Comparison of ENCODE assay signal across 11 cellular contexts in the genomic region with DNA sequence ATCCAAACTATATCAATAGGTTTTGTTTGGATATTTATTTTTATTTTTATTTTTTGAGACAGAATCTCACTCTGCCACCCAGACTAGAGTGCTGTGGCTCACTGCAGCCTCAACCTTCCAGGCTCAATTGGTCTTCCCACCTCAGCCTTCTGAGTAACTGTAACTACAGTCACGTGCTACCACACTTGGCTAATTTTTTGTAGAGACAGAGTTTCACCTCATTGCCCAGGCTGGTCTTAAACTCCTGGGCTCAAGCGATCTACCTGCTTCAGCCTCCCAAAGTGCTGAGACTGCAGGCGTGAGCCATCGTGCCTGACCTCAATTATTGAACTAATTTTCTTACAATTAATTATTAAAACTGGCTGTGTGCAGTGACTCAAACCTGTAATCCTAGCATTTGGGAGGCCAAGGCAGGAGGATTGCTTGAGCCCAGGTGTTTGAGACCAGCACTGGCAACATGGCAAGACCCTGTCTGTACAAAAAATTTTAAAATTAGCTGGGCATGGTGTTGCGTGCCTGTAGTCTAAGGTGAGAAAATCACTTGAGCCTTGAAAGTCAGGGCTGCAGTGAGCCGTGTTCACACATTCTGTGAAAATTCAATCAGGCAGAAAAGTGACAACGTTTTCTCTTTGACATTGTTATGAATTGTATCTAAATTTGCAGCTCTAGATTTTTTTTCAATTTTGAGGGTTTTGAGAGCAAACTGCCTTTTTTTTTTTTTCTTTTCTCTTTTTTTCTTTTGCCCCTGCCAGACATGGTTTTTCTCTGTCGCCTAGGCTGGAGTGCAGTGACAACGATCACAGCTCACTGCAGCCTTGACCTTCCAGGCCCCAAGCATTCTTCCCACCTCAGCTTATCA.
DNase-seq lines count a peak whose midpoint lies in the region; ATAC-seq and TF ChIP-seq lines count a peak whose summit lies in the region.
"Had no signal": no experiment of that assay in that cellular context is flagged by ENCODE, and none has a peak within 500 bp of the region (broad histone marks: within the 10 kb centered on the region; RNA-seq: fewer than 3 reads in every experiment).

No MANE protein-coding gene starts in this region.

- no peaks in the 10 kb centered on the region for H3F3A ChIP-seq in neural cell (ENCODE audit: insufficient read depth, low read length, poor library complexity, severe bottlenecking)

- no peaks in the 10 kb centered on the region for H3K9me2 ChIP-seq in neural cell (ENCODE audit: insufficient read depth, low read length)

- no peak overlapping the region for H2AFZ ChIP-seq in neural cell (ENCODE audit: low read depth, low read length)

- intact Hi-C loops in uterus (cut with DNase I; ENCODE audit: low total_unique reads): no loop called here

- no peaks in the 10 kb centered on the region for H3K36me3 ChIP-seq in neural cell (ENCODE audit: insufficient read depth, low read length)
- H3K36me3 ChIP-seq in uterus: no peaks in the 10 kb centered on the region

- H3K4me3 ChIP-seq in neural cell (ENCODE audit: low read length): no peak overlapping the region
- H3K4me3 ChIP-seq in uterus: no peak overlapping the region

- TF ChIP-seq RAD21 in neural cell (conservative IDR thresholded peaks at IDR 0.05): no peak

- no peak for TF ChIP-seq CTCF in neural cell (IDR thresholded peaks at IDR 0.05; ENCODE audit: poor library complexity, severe bottlenecking)
- TF ChIP-seq CTCF in uterus (IDR thresholded peaks at IDR 0.05): no peak

- no peaks in the 10 kb centered on the region for H3K9me3 ChIP-seq in neural cell (ENCODE audit: low read length)
- no peaks in the 10 kb centered on the region for H3K9me3 ChIP-seq in uterus

- no peaks in the 10 kb centered on the region for H4K20me1 ChIP-seq in neural cell (ENCODE audit: insufficient read depth)

- H3K27me3 ChIP-seq in neural cell (ENCODE audit: insufficient read depth, low read depth, low read length): no peaks in the 10 kb centered on the region
- no peaks in the 10 kb centered on the region for H3K27me3 ChIP-seq in uterus

- H3K79me2 ChIP-seq in neural cell (replicated peaks; ENCODE audit: insufficient read depth, low read length): no peaks in the 10 kb centered on the region

- H3K4me2 ChIP-seq in neural cell (ENCODE audit: low read length): no peak overlapping the region

- no peak for TF ChIP-seq POLR2A in uterus (IDR thresholded peaks at IDR 0.05)

- H3K27ac ChIP-seq in neural cell (ENCODE audit: low read length) (no peak overlapping the region), uterus (no peak overlapping the region)

- no peak for TF ChIP-seq EP300 in neural cell (conservative IDR thresholded peaks at IDR 0.05; ENCODE audit: poor library complexity, severe bottlenecking)

- DNase-seq in NCI-H2196 (lab: John Stamatoyannopoulos, UW; ENCODE audit: unreplicated experiment) (no peak), SHP77 treated with DMSO at 0.1 percent for 48 hours (lab: John Stamatoyannopoulos, UW) (no peak), uterus (no peak)
- DNase-seq: DMS53; NCI-H1436 treated with DMSO at 0.1 percent for 48 hours; OCI-M1; stimulated activated naive CD4-positive, alpha-beta T cell treated with Interleukin-2 at 50 U/mL for 16 hours had no signal

- no peak overlapping the region for H3K9ac ChIP-seq in neural cell (ENCODE audit: low read length)

- no peaks in the 10 kb centered on the region for H3K4me1 ChIP-seq in uterus

- ATAC-seq in GM18870 (IDR thresholded peaks at IDR 0.05; ENCODE audit: unreplicated experiment) (peak; percentile 56), GM21717 (IDR thresholded peaks at IDR 0.05; ENCODE audit: unreplicated experiment) (peak; percentile 62), HG03342 (IDR thresholded peaks at IDR 0.05; ENCODE audit: unreplicated experiment) (peak; percentile 67)

TF ChIP-seq in neural cell, 6 proteins besides CTCF, POLR2A, EP300 and RAD21:
- peak; percentile 9 for TF ChIP-seq POLR2AphosphoS5 (IDR thresholded peaks at IDR 0.05)
- TF ChIP-seq, protein P1, sequence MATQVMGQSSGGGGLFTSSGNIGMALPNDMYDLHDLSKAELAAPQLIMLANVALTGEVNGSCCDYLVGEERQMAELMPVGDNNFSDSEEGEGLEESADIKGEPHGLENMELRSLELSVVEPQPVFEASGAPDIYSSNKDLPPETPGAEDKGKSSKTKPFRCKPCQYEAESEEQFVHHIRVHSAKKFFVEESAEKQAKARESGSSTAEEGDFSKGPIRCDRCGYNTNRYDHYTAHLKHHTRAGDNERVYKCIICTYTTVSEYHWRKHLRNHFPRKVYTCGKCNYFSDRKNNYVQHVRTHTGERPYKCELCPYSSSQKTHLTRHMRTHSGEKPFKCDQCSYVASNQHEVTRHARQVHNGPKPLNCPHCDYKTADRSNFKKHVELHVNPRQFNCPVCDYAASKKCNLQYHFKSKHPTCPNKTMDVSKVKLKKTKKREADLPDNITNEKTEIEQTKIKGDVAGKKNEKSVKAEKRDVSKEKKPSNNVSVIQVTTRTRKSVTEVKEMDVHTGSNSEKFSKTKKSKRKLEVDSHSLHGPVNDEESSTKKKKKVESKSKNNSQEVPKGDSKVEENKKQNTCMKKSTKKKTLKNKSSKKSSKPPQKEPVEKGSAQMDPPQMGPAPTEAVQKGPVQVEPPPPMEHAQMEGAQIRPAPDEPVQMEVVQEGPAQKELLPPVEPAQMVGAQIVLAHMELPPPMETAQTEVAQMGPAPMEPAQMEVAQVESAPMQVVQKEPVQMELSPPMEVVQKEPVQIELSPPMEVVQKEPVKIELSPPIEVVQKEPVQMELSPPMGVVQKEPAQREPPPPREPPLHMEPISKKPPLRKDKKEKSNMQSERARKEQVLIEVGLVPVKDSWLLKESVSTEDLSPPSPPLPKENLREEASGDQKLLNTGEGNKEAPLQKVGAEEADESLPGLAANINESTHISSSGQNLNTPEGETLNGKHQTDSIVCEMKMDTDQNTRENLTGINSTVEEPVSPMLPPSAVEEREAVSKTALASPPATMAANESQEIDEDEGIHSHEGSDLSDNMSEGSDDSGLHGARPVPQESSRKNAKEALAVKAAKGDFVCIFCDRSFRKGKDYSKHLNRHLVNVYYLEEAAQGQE (IDR thresholded peaks at IDR 0.05; ENCODE audit: borderline replicate concordance): no peak
TF ChIP-seq in neural cell: peak in this region for 1.
